ENCODE assay signal across 18 cellular contexts in the genomic region with DNA sequence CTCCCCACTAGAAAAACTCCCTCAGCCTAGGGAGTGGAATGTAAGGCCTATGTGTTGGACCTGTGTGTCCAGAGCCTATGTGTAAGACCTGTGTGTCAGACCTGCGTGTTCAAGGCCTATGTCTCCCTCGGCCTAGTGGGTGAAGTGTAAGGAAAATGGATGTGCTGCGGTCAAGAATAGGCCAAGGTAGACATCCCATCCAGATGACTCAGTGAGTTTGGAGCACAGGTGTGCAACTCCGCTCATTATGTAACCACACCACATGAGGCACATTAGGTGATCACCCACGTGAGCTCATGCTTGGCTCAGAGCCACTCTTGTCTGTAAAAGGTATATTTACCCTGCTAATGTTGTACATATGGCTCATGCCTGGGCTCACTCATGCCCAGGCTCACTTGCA.
DNase-seq lines count a peak whose midpoint lies in the region; ATAC-seq, FAIRE-seq and TF ChIP-seq lines count a peak whose summit lies in the region.
"Had no signal": no experiment of that assay in that cellular context is flagged by ENCODE, and none has a peak within 500 bp of the region (broad histone marks: within the 10 kb centered on the region; RNA-seq: fewer than 3 reads in every experiment).

No MANE protein-coding gene starts in this region.

- H3K4me1 ChIP-seq in mammary epithelial cell (ENCODE audit: insufficient read depth, low read length) (peaks cover 12% of the 10 kb centered on the region), foreskin keratinocyte (peaks cover 11% of the 10 kb centered on the region)
- H3K4me1 ChIP-seq: BLaER1, Caco-2 had no signal

- no peaks in the 10 kb centered on the region for H3K9me3 Mint-ChIP-seq in natural killer cell treated with Interleukin-12 subunit alpha and Interleukin-12 subunit beta and Interleukin-15 and Interleukin-18, amount 100 ng/mL, for 72 hours

- intact Hi-C loops in mammary epithelial cell (cut with micrococcal nuclease) = no loop called here

- no peaks in the 10 kb centered on the region for H3K79me2 ChIP-seq in mammary epithelial cell (ENCODE audit: insufficient read depth, low read length)

- no peak overlapping the region for H3K9ac ChIP-seq in mammary epithelial cell (ENCODE audit: insufficient read depth, low read length)
- H3K9ac ChIP-seq: BLaER1 had no signal

- no peak overlapping the region for H3K27ac Mint-ChIP-seq in natural killer cell treated with Interleukin-12 subunit alpha and Interleukin-12 subunit beta and Interleukin-15 and Interleukin-18, amount 100 ng/mL, for 72 hours
- H3K27ac Mint-ChIP-seq: CD8-positive, alpha-beta memory T cell; HFFc6 had no signal

- H3K27me3 Mint-ChIP-seq in natural killer cell treated with Interleukin-12 subunit alpha and Interleukin-12 subunit beta and Interleukin-15 and Interleukin-18, amount 100 ng/mL, for 72 hours = peaks cover 0 to 6% of the 10 kb centered on the region in 2 donors

- no peak overlapping the region for H3K4me2 ChIP-seq in mammary epithelial cell (ENCODE audit: insufficient read depth, low read depth, low read length)
- H3K4me2 ChIP-seq: BLaER1 had no signal

- H3K27me3 ChIP-seq in mammary epithelial cell (ENCODE audit: insufficient read depth, low read length) (no peaks in the 10 kb centered on the region), foreskin keratinocyte (no peaks in the 10 kb centered on the region)
- H3K27me3 ChIP-seq: BLaER1 had no signal

- no peaks in the 10 kb centered on the region for H4K20me1 ChIP-seq in mammary epithelial cell (ENCODE audit: insufficient read depth, low read length)
- H4K20me1 ChIP-seq: BLaER1 had no signal

- CTCF ChIA-PET in mammary epithelial cell (lab: Charles Lee; ENCODE audit: low non-redundant PET) = no interaction called here

- no peaks in the 10 kb centered on the region for H3K9me3 ChIP-seq in mammary epithelial cell (replicated peaks; ENCODE audit: insufficient read depth, low read length)

- no peak overlapping the region for H3K27ac ChIP-seq in mammary epithelial cell (ENCODE audit: insufficient read depth, low read depth, low read length)
- no peak overlapping the region for H3K27ac ChIP-seq in foreskin keratinocyte
- H3K27ac ChIP-seq: 22Rv1, BLaER1 had no signal

- TF ChIP-seq CTCF in mammary epithelial cell (conservative IDR thresholded peaks at IDR 0.05 in 1 of 2, IDR thresholded peaks at IDR 0.05 in 1 of 2; ENCODE audit: extremely low read depth in 1 of 2, insufficient read depth in 1 of 2, low read depth in 1 of 2, low read length in 2 of 2) = no peak
- TF ChIP-seq CTCF in foreskin keratinocyte (conservative IDR thresholded peaks at IDR 0.05) = no peak

- FAIRE-seq in HTR-8/SVneo (lab: Jason Lieb, UNC) = peak; percentile 46
- FAIRE-seq: GM12878, GM18507 had no signal

- in situ Hi-C loops in mammary epithelial cell (cut with MboI; ENCODE audit: low sequenced_read_pairs in 2 of 2) = no loop called here

- WGBS in mammary epithelial cell (ENCODE audit: low coverage, missing lambda C conversion rate) = 71% methylated on average over 4 of the region's 5 CpGs

- no peak overlapping the region for H2AFZ ChIP-seq in mammary epithelial cell (ENCODE audit: low read depth, low read length)

- H3K4me3 Mint-ChIP-seq in natural killer cell treated with Interleukin-12 subunit alpha and Interleukin-12 subunit beta and Interleukin-15 and Interleukin-18, amount 100 ng/mL, for 72 hours = no peak overlapping the region
- H3K4me3 Mint-ChIP-seq: CD8-positive, alpha-beta memory T cell; HFFc6 had no signal

- DNase-seq in DMS53 (lab: John Stamatoyannopoulos, UW) (peak; percentile 45), DMS53 treated with DMSO at 0.1 percent for 48 hours (lab: John Stamatoyannopoulos, UW; ENCODE audit: unreplicated experiment) (no peak), HTR-8/SVneo (ENCODE audit: insufficient read length, low spot score) (no peak), mammary epithelial cell (peak; percentile 14), foreskin keratinocyte (peak; percentile 83 to 85), cerebellar cortex (ENCODE audit: low spot score) (no peak), middle frontal gyrus (ENCODE audit: extremely low spot score, low spot score) (no peak)
- no peak for DNase-seq in natural killer cell treated with Interleukin-12 subunit alpha and Interleukin-12 subunit beta and Interleukin-15 and Interleukin-18, amount 100 ng/mL, for 72 hours (ENCODE audit: low spot score)
- DNase-seq: AML-193; Caco-2; CD8-positive, alpha-beta memory T cell; DMS79; HCEC 1CT; HFFc6 had no signal

- no peaks in the 10 kb centered on the region for H3K36me3 Mint-ChIP-seq in natural killer cell treated with Interleukin-12 subunit alpha and Interleukin-12 subunit beta and Interleukin-15 and Interleukin-18, amount 100 ng/mL, for 72 hours
- H3K36me3 Mint-ChIP-seq: CD8-positive, alpha-beta memory T cell had no signal

- no peak overlapping the region for H3K4me3 ChIP-seq in mammary epithelial cell (replicated peaks in 1 of 3; ENCODE audit: insufficient read depth in 1 of 3, low read depth in 2 of 3, low read length in 3 of 3)
- H3K4me3 ChIP-seq: BLaER1, GM12878 had no signal

- ATAC-seq in foreskin keratinocyte = peak; percentile 64
- ATAC-seq in natural killer cell treated with Interleukin-12 subunit alpha and Interleukin-12 subunit beta and Interleukin-15 and Interleukin-18, amount 100 ng/mL, for 72 hours = no peak
- ATAC-seq: GM12878 had no signal

- dilution Hi-C loops in mammary epithelial cell (cut with HindIII; ENCODE audit: low sequenced_read_pairs) = no loop called here

- no peaks in the 10 kb centered on the region for H3K36me3 ChIP-seq in mammary epithelial cell (ENCODE audit: insufficient read depth, low read length)
- H3K36me3 ChIP-seq: BLaER1 had no signal

- no peaks in the 10 kb centered on the region for H3K4me1 Mint-ChIP-seq in natural killer cell treated with Interleukin-12 subunit alpha and Interleukin-12 subunit beta and Interleukin-15 and Interleukin-18, amount 100 ng/mL, for 72 hours (ENCODE audit: low read depth in 2 of 2)
- H3K4me1 Mint-ChIP-seq: CD8-positive, alpha-beta memory T cell had no signal

- no TSS peak for BruUV-seq in mammary epithelial cell (replicated peaks; lab: Mats Ljungman, UMichigan)

Comparison
In these comparisons a context has a peak if more than half of its experiments do, and no peak if none do; other contexts are left out.
1. DNase-seq: peak in DMS53 (single experiment), mammary epithelial cell (single experiment) and foreskin keratinocyte (2 of 2); none in DMS53 treated with DMSO at 0.1 percent for 48 hours (single experiment), HTR-8/SVneo (single experiment), cerebellar cortex (single experiment), natural killer cell treated with Interleukin-12 subunit alpha and Interleukin-12 subunit beta and Interleukin-15 and Interleukin-18, amount 100 ng/mL, for 72 hours (single experiment) and middle frontal gyrus (single experiment).